In the genomic region with DNA sequence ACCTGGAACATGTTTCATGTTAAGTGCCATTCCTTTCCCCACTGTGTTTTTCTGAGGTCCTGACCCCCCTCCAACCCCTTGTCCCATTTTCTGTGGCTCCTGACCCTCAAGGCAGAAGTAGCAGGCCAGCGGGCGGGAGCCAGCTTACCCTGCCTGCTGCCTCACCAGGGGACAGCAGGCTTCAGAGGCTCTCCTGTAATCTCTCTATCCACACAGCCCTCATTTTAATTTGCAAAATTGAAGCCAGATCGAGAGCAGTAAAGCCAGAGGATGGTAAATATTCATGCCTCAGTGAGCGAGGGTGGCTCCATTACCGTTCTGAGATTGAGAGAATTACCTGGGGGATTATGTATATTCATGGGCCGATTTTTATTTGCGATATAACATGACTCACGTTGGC, we compare ENCODE assay signal across 24 cellular contexts.
DNase-seq lines count a peak whose midpoint lies in the region; ATAC-seq and TF ChIP-seq lines count a peak whose summit lies in the region.
"Had no signal": no experiment of that assay in that cellular context is flagged by ENCODE, and none has a peak within 500 bp of the region (broad histone marks: within the 10 kb centered on the region; RNA-seq: fewer than 3 reads in every experiment).

No MANE protein-coding gene starts in this region.

- no peak for TF ChIP-seq CTCF in prostate gland (IDR thresholded peaks at IDR 0.05)

- no peak for ATAC-seq in activated naive CD8-positive, alpha-beta T cell treated with anti-CD3 and anti-CD28 coated beads, Interleukin-2, amount 50 U/mL, for 24 hours
- ATAC-seq in SK-N-SH treated with all-trans-retinoic acid at 6 μM for 48 hours (no peak), left lobe of liver (no peak), HG03280 (IDR thresholded peaks at IDR 0.05; ENCODE audit: unreplicated experiment) (no peak), GM18861 (IDR thresholded peaks at IDR 0.05; ENCODE audit: unreplicated experiment) (no peak)
- ATAC-seq: activated T-cell treated with anti-CD3 and anti-CD28 coated beads, Interleukin-2, amount 50 U/mL, for 72 hours; upper lobe of right lung had no signal

- no peaks in the 10 kb centered on the region for H3K9me3 ChIP-seq in prostate gland
- H3K9me3 ChIP-seq: ascending aorta, upper lobe of right lung had no signal

- H3K27me3 ChIP-seq in prostate gland (replicated peaks; ENCODE audit: insufficient read depth), result no peaks in the 10 kb centered on the region
- H3K27me3 ChIP-seq: ascending aorta, dorsolateral prefrontal cortex, upper lobe of right lung had no signal

- no peak for TF ChIP-seq POLR2A in prostate gland (IDR thresholded peaks at IDR 0.05)

- H3K9me3 Mint-ChIP-seq in activated naive CD8-positive, alpha-beta T cell (ENCODE audit: low read depth), result no peaks in the 10 kb centered on the region
- no peaks in the 10 kb centered on the region for H3K9me3 Mint-ChIP-seq in activated naive CD8-positive, alpha-beta T cell treated with anti-CD3 and anti-CD28 coated beads, Interleukin-2, amount 50 U/mL, for 24 hours
- H3K9me3 Mint-ChIP-seq: activated naive CD4-positive, alpha-beta T cell treated with anti-CD3 and anti-CD28 coated beads for 36 hours; activated T-cell treated with anti-CD3 and anti-CD28 coated beads, Interleukin-2, amount 50 U/mL, for 72 hours; CD14-positive monocyte; central memory CD8-positive, alpha-beta T cell had no signal

- intact Hi-C loops in prostate gland (cut with DNase I), result no loop called here

- H3K36me3 ChIP-seq in prostate gland, result no peaks in the 10 kb centered on the region
- H3K36me3 ChIP-seq: upper lobe of right lung had no signal

- H3K36me3 Mint-ChIP-seq in activated naive CD8-positive, alpha-beta T cell, result no peaks in the 10 kb centered on the region
- peaks cover 3% of the 10 kb centered on the region for H3K36me3 Mint-ChIP-seq in activated naive CD8-positive, alpha-beta T cell treated with anti-CD3 and anti-CD28 coated beads, Interleukin-2, amount 50 U/mL, for 24 hours (ENCODE audit: low read depth)

- H3K4me1 ChIP-seq in prostate gland (replicated peaks), result peaks cover 12% of the 10 kb centered on the region
- H3K4me1 ChIP-seq: ascending aorta, upper lobe of right lung had no signal

- H3K4me1 Mint-ChIP-seq in activated naive CD8-positive, alpha-beta T cell (ENCODE audit: low read depth), result peaks cover 73% of the 10 kb centered on the region
- peaks cover 24% of the 10 kb centered on the region for H3K4me1 Mint-ChIP-seq in activated naive CD8-positive, alpha-beta T cell treated with anti-CD3 and anti-CD28 coated beads, Interleukin-2, amount 50 U/mL, for 24 hours
- H3K4me1 Mint-ChIP-seq: CD14-positive monocyte had no signal

- no peak overlapping the region for H3K27ac ChIP-seq in prostate gland
- H3K27ac ChIP-seq: ascending aorta, dorsolateral prefrontal cortex, PC-9, upper lobe of right lung had no signal

- WGBS in prostate gland, result 93% methylated on average over 8 of the region's 8 CpGs

- no peak for DNase-seq in activated naive CD8-positive, alpha-beta T cell treated with anti-CD3 and anti-CD28 coated beads, Interleukin-2, amount 50 U/mL, for 24 hours
- DNase-seq in left lobe of liver (ENCODE audit: low spot score) (peak; percentile 28), prostate gland (ENCODE audit: low spot score) (no peak)
- DNase-seq: activated CD4-positive, CD25-positive, alpha-beta regulatory T cell; activated naive CD4-positive, alpha-beta T cell treated with anti-CD3 and anti-CD28 coated beads for 36 hours; activated T-cell treated with anti-CD3 and anti-CD28 coated beads, Interleukin-2, amount 50 U/mL, for 72 hours; DMS 273 treated with DMSO at 0.1 percent for 48 hours; kidney glomerular epithelial cell; NCI-H1105 treated with DMSO at 0.1 percent for 48 hours; NCI-H446; PC-9; Right ventricle myocardium superior; small intestine; stimulated activated CD4-positive, alpha-beta T cell treated with anti-CD3 and anti-CD28 coated beads, Interleukin-1b, Interleukin-23, amount 100 ng/mL, for 48 hours had no signal

- H3K4me3 Mint-ChIP-seq in activated naive CD8-positive, alpha-beta T cell, result no peak overlapping the region
- H3K4me3 Mint-ChIP-seq in activated naive CD8-positive, alpha-beta T cell treated with anti-CD3 and anti-CD28 coated beads, Interleukin-2, amount 50 U/mL, for 24 hours, result no peak overlapping the region
- H3K4me3 Mint-ChIP-seq: activated naive CD4-positive, alpha-beta T cell treated with anti-CD3 and anti-CD28 coated beads for 36 hours; activated T-cell treated with anti-CD3 and anti-CD28 coated beads, Interleukin-2, amount 50 U/mL, for 72 hours; CD14-positive monocyte; central memory CD8-positive, alpha-beta T cell had no signal

- H3K27me3 Mint-ChIP-seq in activated naive CD8-positive, alpha-beta T cell, result no peaks in the 10 kb centered on the region
- H3K27me3 Mint-ChIP-seq in activated naive CD8-positive, alpha-beta T cell treated with anti-CD3 and anti-CD28 coated beads, Interleukin-2, amount 50 U/mL, for 24 hours, result no peaks in the 10 kb centered on the region
- H3K27me3 Mint-ChIP-seq: central memory CD8-positive, alpha-beta T cell had no signal

- peak overlapping the region; percentile 77 for H3K27ac Mint-ChIP-seq in activated naive CD8-positive, alpha-beta T cell
- no peak overlapping the region for H3K27ac Mint-ChIP-seq in activated naive CD8-positive, alpha-beta T cell treated with anti-CD3 and anti-CD28 coated beads, Interleukin-2, amount 50 U/mL, for 24 hours
- H3K27ac Mint-ChIP-seq: activated naive CD4-positive, alpha-beta T cell treated with anti-CD3 and anti-CD28 coated beads for 36 hours; activated T-cell treated with anti-CD3 and anti-CD28 coated beads, Interleukin-2, amount 50 U/mL, for 72 hours had no signal

- no peak overlapping the region for H3K4me3 ChIP-seq in prostate gland
- H3K4me3 ChIP-seq: ascending aorta, dorsolateral prefrontal cortex, lung, PC-9, upper lobe of right lung had no signal

TF ChIP-seq in SK-N-SH treated with all-trans-retinoic acid at 6 μM for 48 hours, 23 proteins besides CTCF, POLR2A, EP300 and RAD21:
- TF ChIP-seq, protein P1, sequence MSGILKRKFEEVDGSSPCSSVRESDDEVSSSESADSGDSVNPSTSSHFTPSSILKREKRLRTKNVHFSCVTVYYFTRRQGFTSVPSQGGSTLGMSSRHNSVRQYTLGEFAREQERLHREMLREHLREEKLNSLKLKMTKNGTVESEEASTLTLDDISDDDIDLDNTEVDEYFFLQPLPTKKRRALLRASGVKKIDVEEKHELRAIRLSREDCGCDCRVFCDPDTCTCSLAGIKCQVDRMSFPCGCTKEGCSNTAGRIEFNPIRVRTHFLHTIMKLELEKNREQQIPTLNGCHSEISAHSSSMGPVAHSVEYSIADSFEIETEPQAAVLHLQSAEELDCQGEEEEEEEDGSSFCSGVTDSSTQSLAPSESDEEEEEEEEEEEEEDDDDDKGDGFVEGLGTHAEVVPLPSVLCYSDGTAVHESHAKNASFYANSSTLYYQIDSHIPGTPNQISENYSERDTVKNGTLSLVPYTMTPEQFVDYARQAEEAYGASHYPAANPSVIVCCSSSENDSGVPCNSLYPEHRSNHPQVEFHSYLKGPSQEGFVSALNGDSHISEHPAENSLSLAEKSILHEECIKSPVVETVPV (CRISPR knock-in tag; IDR thresholded peaks at IDR 0.05), result no peak
- TF ChIP-seq TCF4 (CRISPR knock-in tag; IDR thresholded peaks at IDR 0.05; ENCODE audit: borderline replicate concordance) (peak; percentile 61; the same call in 1 of the 2 replicates), ZFP3 (CRISPR knock-in tag; IDR thresholded peaks at IDR 0.05) (no peak), GLIS3 (CRISPR knock-in tag; IDR thresholded peaks at IDR 0.05) (no peak), ZNF565 (CRISPR knock-in tag; conservative IDR thresholded peaks at IDR 0.05; ENCODE audit: low read depth) (no peak), RARB (CRISPR knock-in tag; IDR thresholded peaks at IDR 0.05) (no peak), PPARA (CRISPR knock-in tag; IDR thresholded peaks at IDR 0.05; ENCODE audit: borderline replicate concordance) (peak; percentile 48; the same call in 1 of the 2 replicates), ZNF70 (CRISPR knock-in tag; IDR thresholded peaks at IDR 0.05) (peak; percentile 32; the same call in 1 of the 2 replicates)
- TF ChIP-seq, protein P2, sequence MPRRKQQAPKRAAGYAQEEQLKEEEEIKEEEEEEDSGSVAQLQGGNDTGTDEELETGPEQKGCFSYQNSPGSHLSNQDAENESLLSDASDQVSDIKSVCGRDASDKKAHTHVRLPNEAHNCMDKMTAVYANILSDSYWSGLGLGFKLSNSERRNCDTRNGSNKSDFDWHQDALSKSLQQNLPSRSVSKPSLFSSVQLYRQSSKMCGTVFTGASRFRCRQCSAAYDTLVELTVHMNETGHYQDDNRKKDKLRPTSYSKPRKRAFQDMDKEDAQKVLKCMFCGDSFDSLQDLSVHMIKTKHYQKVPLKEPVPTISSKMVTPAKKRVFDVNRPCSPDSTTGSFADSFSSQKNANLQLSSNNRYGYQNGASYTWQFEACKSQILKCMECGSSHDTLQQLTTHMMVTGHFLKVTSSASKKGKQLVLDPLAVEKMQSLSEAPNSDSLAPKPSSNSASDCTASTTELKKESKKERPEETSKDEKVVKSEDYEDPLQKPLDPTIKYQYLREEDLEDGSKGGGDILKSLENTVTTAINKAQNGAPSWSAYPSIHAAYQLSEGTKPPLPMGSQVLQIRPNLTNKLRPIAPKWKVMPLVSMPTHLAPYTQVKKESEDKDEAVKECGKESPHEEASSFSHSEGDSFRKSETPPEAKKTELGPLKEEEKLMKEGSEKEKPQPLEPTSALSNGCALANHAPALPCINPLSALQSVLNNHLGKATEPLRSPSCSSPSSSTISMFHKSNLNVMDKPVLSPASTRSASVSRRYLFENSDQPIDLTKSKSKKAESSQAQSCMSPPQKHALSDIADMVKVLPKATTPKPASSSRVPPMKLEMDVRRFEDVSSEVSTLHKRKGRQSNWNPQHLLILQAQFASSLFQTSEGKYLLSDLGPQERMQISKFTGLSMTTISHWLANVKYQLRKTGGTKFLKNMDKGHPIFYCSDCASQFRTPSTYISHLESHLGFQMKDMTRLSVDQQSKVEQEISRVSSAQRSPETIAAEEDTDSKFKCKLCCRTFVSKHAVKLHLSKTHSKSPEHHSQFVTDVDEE (CRISPR knock-in tag; IDR thresholded peaks at IDR 0.05), result peak; percentile 72; the same call in 1 of the 2 replicates
- TF ChIP-seq, protein P3, sequence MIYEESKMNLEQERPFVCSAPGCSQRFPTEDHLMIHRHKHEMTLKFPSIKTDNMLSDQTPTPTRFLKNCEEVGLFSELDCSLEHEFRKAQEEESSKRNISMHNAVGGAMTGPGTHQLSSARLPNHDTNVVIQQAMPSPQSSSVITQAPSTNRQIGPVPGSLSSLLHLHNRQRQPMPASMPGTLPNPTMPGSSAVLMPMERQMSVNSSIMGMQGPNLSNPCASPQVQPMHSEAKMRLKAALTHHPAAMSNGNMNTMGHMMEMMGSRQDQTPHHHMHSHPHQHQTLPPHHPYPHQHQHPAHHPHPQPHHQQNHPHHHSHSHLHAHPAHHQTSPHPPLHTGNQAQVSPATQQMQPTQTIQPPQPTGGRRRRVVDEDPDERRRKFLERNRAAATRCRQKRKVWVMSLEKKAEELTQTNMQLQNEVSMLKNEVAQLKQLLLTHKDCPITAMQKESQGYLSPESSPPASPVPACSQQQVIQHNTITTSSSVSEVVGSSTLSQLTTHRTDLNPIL (CRISPR knock-in tag; IDR thresholded peaks at IDR 0.05; ENCODE audit: low read depth), result no peak
